Comparison of ENCODE assay signal across 11 cellular contexts in the genomic region with DNA sequence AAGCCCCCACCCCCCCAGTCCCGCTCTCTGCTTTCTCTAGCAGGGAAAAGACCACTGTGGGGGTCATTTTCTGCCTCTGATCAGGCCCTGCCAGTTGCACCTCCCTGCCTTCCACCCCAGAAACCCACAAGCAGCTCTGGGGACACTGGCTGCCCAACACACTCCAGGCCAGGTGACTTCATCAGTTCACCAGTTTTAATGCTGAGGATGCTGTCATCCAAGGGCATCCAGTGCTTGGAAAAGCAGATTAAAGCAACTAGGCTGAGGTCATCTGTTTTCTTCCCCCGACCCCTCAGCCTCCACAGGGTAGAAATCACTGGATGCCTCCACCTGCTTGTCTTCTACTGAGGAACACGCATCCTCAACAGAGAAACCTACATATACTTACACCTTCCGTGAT.
"Had no signal": no experiment of that assay in that cellular context is flagged by ENCODE, and none has a peak within 500 bp of the region (broad histone marks: within the 10 kb centered on the region; RNA-seq: fewer than 3 reads in every experiment).

No MANE protein-coding gene starts in this region.

- H3K36me3 Mint-ChIP-seq: naive thymus-derived CD8-positive, alpha-beta T cell had no signal

- DNase-seq: activated CD4-positive, CD25-positive, alpha-beta regulatory T cell treated with anti-CD3 and anti-CD28 coated beads, Interleukin-2, amount 50 U/mL, for 72 hours; aorta; dermis blood vessel endothelial cell; left lung; naive thymus-derived CD8-positive, alpha-beta T cell; right lobe of liver; SK-N-SH; spleen; T-helper 1 cell had no signal

- H3K9ac ChIP-seq: SK-N-SH had no signal

- H3K27ac ChIP-seq: breast epithelium, gastroesophageal sphincter, left lung, right lobe of liver, spleen had no signal

- ATAC-seq: gastroesophageal sphincter; left lung; naive thymus-derived CD8-positive, alpha-beta T cell; right lobe of liver had no signal

- H3K9me3 Mint-ChIP-seq: naive thymus-derived CD8-positive, alpha-beta T cell had no signal

- H3K27me3 ChIP-seq: breast epithelium, gastroesophageal sphincter, left lung, right lobe of liver, spleen had no signal

- H3K4me2 ChIP-seq: SK-N-SH had no signal

- H3K4me3 ChIP-seq: breast epithelium, gastroesophageal sphincter, left lung, right lobe of liver, spleen had no signal

- H3K9me3 ChIP-seq: breast epithelium, gastroesophageal sphincter, left lung, right lobe of liver, SK-N-SH, spleen had no signal

- H3K36me3 ChIP-seq: breast epithelium, gastroesophageal sphincter, left lung, right lobe of liver, spleen had no signal

- H3K4me3 Mint-ChIP-seq: naive thymus-derived CD8-positive, alpha-beta T cell had no signal

- H3K4me1 ChIP-seq: left lung had no signal
